ENCODE assay signal across 15 cellular contexts in genomic region chr16:85638695-85639409, GRCh38. TPM values are rescaled to one million over a fixed set of nuclear protein-coding genes. Genes with fewer than 3 reads are reported as not detected.
DNase-seq lines count a peak whose midpoint lies in the region; ATAC-seq and TF ChIP-seq lines count a peak whose summit lies in the region.
"Had no signal": no experiment of that assay in that cellular context is flagged by ENCODE, and none has a peak within 500 bp of the region (broad histone marks: within the 10 kb centered on the region; RNA-seq: fewer than 3 reads in every experiment).

No MANE protein-coding gene starts in this region.

- H2AFZ ChIP-seq in GM23338, result no peak overlapping the region

- no peak overlapping the region for H3K4me2 ChIP-seq in GM23338

- H3K4me1 ChIP-seq in GM23338 (ENCODE audit: insufficient read depth) (0 out of 2 replicates have a peak, but pooled peaks cover 4% of the 10 kb centered on the region), adrenal gland (replicated peaks in 1 of 2) (peaks cover 50 to 72% of the 10 kb centered on the region in 2 donors), skeletal muscle tissue (ENCODE audit: control insufficient read depth in 3 of 3, insufficient read depth in 3 of 3, low read length in 3 of 3) (peaks cover 23 to 56% (median 51%) of the 10 kb centered on the region in 3 donors)

- H3F3A ChIP-seq in GM23338 (replicated peaks; ENCODE audit: low read depth), result no peaks in the 10 kb centered on the region

- intact Hi-C loops in adrenal gland (cut with DNase I) (no loop called here), natural killer cell (cut with micrococcal nuclease) (no loop called here)

- H3K9me3 Mint-ChIP-seq in GM23338, result no peaks in the 10 kb centered on the region
- H3K9me3 Mint-ChIP-seq in natural killer cell, result no peaks in the 10 kb centered on the region
- H3K9me3 Mint-ChIP-seq: activated CD4-positive, alpha-beta memory T cell treated with anti-CD3 and anti-CD28 coated beads for 36 hours had no signal

- H3K36me3 Mint-ChIP-seq in GM23338 (ENCODE audit: low read depth) (peaks cover 3% of the 10 kb centered on the region; the same call in 2 of the 3 replicates), natural killer cell (no peaks in the 10 kb centered on the region)
- H3K36me3 Mint-ChIP-seq: activated CD4-positive, alpha-beta memory T cell treated with anti-CD3 and anti-CD28 coated beads for 36 hours had no signal

- no peaks in the 10 kb centered on the region for H3K9me2 ChIP-seq in GM23338 (ENCODE audit: insufficient read depth)

- no peak for TF ChIP-seq POLR2A in adrenal gland (IDR thresholded peaks at IDR 0.05)

- H3K27me3 ChIP-seq in GM23338 (ENCODE audit: insufficient read depth) (no peaks in the 10 kb centered on the region), adrenal gland (no peaks in the 10 kb centered on the region), skeletal muscle tissue (ENCODE audit: control insufficient read depth in 3 of 3, insufficient read depth in 3 of 3, low read length in 3 of 3) (no peaks in the 10 kb centered on the region)
- H3K27me3 ChIP-seq: esophagus muscularis mucosa, Peyer's patch, thyroid gland had no signal

- H3K36me3 ChIP-seq in GM23338 (ENCODE audit: insufficient read depth) (no peaks in the 10 kb centered on the region), adrenal gland (replicated peaks in 1 of 2) (no peaks in the 10 kb centered on the region), skeletal muscle tissue (ENCODE audit: control insufficient read depth in 3 of 3, insufficient read depth in 3 of 3, low read length in 3 of 3) (peaks cover 0 to 6% (median 3%) of the 10 kb centered on the region in 3 donors)

- ATAC-seq in GM23338 (no peak), HG02678 (IDR thresholded peaks at IDR 0.05; ENCODE audit: unreplicated experiment) (no peak), natural killer cell (no peak)

- H3K4me1 Mint-ChIP-seq in GM23338 (peaks cover 12% of the 10 kb centered on the region), natural killer cell (peaks cover 20 to 55% of the 10 kb centered on the region in 2 donors)

- H3K4me3 ChIP-seq in GM23338 (no peak overlapping the region), adrenal gland (no peak overlapping the region), skeletal muscle tissue (ENCODE audit: low read length in 3 of 3) (peak overlapping the region in 1 of 3 donors; percentile 57)
- H3K4me3 ChIP-seq: esophagus muscularis mucosa, Peyer's patch, thyroid gland had no signal

- H3K79me2 ChIP-seq in GM23338 (replicated peaks; ENCODE audit: insufficient read depth), result peaks cover 96% of the 10 kb centered on the region

- no peak for TF ChIP-seq CTCF in GM23338 (conservative IDR thresholded peaks at IDR 0.05; ENCODE audit: low read depth in 2 of 2)
- TF ChIP-seq CTCF in adrenal gland (IDR thresholded peaks at IDR 0.05), result no peak
- TF ChIP-seq CTCF in natural killer cell (IDR thresholded peaks at IDR 0.05), result no peak

- H3K9ac ChIP-seq in skeletal muscle tissue (ENCODE audit: low read depth in 1 of 3, low read length in 3 of 3), result peak overlapping the region in 2 of 3 donors; percentile 52 to 74

- H3K27ac ChIP-seq in GM23338 (ENCODE audit: low read depth), result 0 out of 2 replicates have a peak overlapping the region, but pooled peaks have one; percentile 45
- peak overlapping the region; percentile 80 to 93 (median 93) for H3K27ac ChIP-seq in adrenal gland
- H3K27ac ChIP-seq in skeletal muscle tissue (ENCODE audit: low read depth, low read length), result peak overlapping the region; percentile 86
- H3K27ac ChIP-seq: esophagus muscularis mucosa, Peyer's patch had no signal

- no peak for DNase-seq in GM23338 (ENCODE audit: low spot score)
- peak; percentile 66 to 89 (median 79) for DNase-seq in adrenal gland
- peak; percentile 46 for DNase-seq in left kidney (ENCODE audit: low read depth, low spot score)
- DNase-seq in CD1c-positive myeloid dendritic cell (ENCODE audit: extremely low spot score), result no peak
- no peak for DNase-seq in natural killer cell
- DNase-seq: activated CD4-positive, alpha-beta memory T cell treated with anti-CD3 and anti-CD28 coated beads for 36 hours; kidney glomerular epithelial cell; NCI-H2029 treated with DMSO at 0.1 percent for 48 hours; stimulated activated CD4-positive, alpha-beta T cell treated with anti-CD3 and anti-CD28 coated beads, Interleukin-15, amount 100 ng/mL, for 24 hours; T-helper 2 cell; thyroid gland had no signal

- no peaks in the 10 kb centered on the region for H3K9me3 ChIP-seq in adrenal gland (replicated peaks in 1 of 3)
- no peaks in the 10 kb centered on the region for H3K9me3 ChIP-seq in skeletal muscle tissue (ENCODE audit: control insufficient read depth in 3 of 3, low read length in 3 of 3)
- H3K9me3 ChIP-seq: esophagus muscularis mucosa, Peyer's patch, thyroid gland had no signal

- peaks cover 24% of the 10 kb centered on the region for H4K20me1 ChIP-seq in GM23338 (replicated peaks; ENCODE audit: insufficient read depth)

- H3K4me3 Mint-ChIP-seq in GM23338, result no peak overlapping the region
- no peak overlapping the region for H3K4me3 Mint-ChIP-seq in natural killer cell
- H3K4me3 Mint-ChIP-seq: activated CD4-positive, alpha-beta memory T cell treated with anti-CD3 and anti-CD28 coated beads for 36 hours had no signal

- H3K27me3 Mint-ChIP-seq in GM23338 (ENCODE audit: insufficient read depth, low read depth, poor library complexity), result peaks cover 7% of the 10 kb centered on the region
- no peaks in the 10 kb centered on the region for H3K27me3 Mint-ChIP-seq in natural killer cell (ENCODE audit: low read depth in 2 of 2)
- H3K27me3 Mint-ChIP-seq: activated CD4-positive, alpha-beta memory T cell treated with anti-CD3 and anti-CD28 coated beads for 36 hours had no signal

- H3K27ac Mint-ChIP-seq in GM23338 (no peak overlapping the region), natural killer cell (peak overlapping the region in 1 of 2 donors; percentile 73)
- H3K27ac Mint-ChIP-seq: activated CD4-positive, alpha-beta memory T cell treated with anti-CD3 and anti-CD28 coated beads for 36 hours had no signal

- WGBS in adrenal gland, 4 donors, result 50 to 57% (median 53%) methylated on average over 8 to 26 of the region's 26 CpGs

TF ChIP-seq in GM23338, 12 proteins besides CTCF, POLR2A, EP300 and RAD21 (continues in another document):
- TF ChIP-seq ETS1 (IDR thresholded peaks at IDR 0.05) (no peak), ZNF331 (CRISPR knock-in tag; IDR thresholded peaks at IDR 0.05; ENCODE audit: low read depth) (no peak), EZH2phosphoT487 (IDR thresholded peaks at IDR 0.05; ENCODE audit: unreplicated experiment) (no peak), CREB1 (CRISPR knock-in tag; IDR thresholded peaks at IDR 0.05; ENCODE audit: low read depth) (no peak)

RNA-seq across cellular contexts. Expression of gene GSE1, which starts 25.7 kb away (rescaled TPM):
- 118 and 135 TPM in 2 replicates for total RNA-seq in GM23338 (2014; rRNA removed; shearing (Covaris generic))
- polyA plus RNA-seq in GM23338 (2016; fragmentation: Nextera tagmentation; extraction: Ambion mirVana) (32.4 and 34.0 TPM in 2 replicates), adrenal gland (10 to 100 TPM; 24.4 to 75.9 (median 25.8) TPM)
- total RNA-seq in adrenal gland (10 to 100 TPM; 57.1 to 99.9 (median 68.2) TPM), skeletal muscle tissue (27.7 TPM), natural killer cell (100 to 1,000 TPM; 232 to 277 (median 233) TPM)

RNA-seq across cellular contexts. Expression of gene GINS2, which starts 49.9 kb away (rescaled TPM):
- total RNA-seq in GM23338 (2014; rRNA removed; shearing (Covaris generic)), result 35.0 and 40.5 TPM in 2 replicates
- polyA plus RNA-seq in GM23338 (2016; fragmentation: Nextera tagmentation; extraction: Ambion mirVana) (42.0 and 44.4 TPM in 2 replicates), adrenal gland (1 to 10 TPM in 1 of 3 donors, under 1 TPM in 2; 0.72 to 1.2 (median 0.88) TPM)
- total RNA-seq in adrenal gland (1 to 10 TPM in 6 of 8 donors, under 1 TPM in 2; 0.06 to 2.6 (median 1.7) TPM), skeletal muscle tissue (4.7 TPM), natural killer cell (1 to 10 TPM in 1 of 3 donors, under 1 TPM in 2; 0.73 to 2.6 (median 0.89) TPM)

Comparison
In these comparisons a context has a peak if more than half of its experiments do, and no peak if none do; other contexts are left out.
1. DNase-seq: peak in adrenal gland (7 of 7) and left kidney (single experiment); none in GM23338 (single experiment), CD1c-positive myeloid dendritic cell (single experiment) and natural killer cell (single experiment).
2. Peak in every context shown above with its lines, with median percentiles within 50 percentile points of each other: H3K27ac ChIP-seq.